ENCODE assay signal across 27 cellular contexts in genomic region chr1:205410581-205411298, GRCh38. TPM values are rescaled to one million over a fixed set of nuclear protein-coding genes. Genes with fewer than 3 reads are reported as not detected.
"Had no signal": no experiment of that assay in that cellular context is flagged by ENCODE, and none has a peak within 500 bp of the region (broad histone marks: within the 10 kb centered on the region; RNA-seq: fewer than 3 reads in every experiment).

No MANE protein-coding gene starts in this region.

- FAIRE-seq: astrocyte, TTC549 had no signal

- H3K27ac ChIP-seq: SK-N-MC had no signal

- ATAC-seq: activated naive CD4-positive, alpha-beta T cell treated with anti-CD3 and anti-CD28 coated beads, Interleukin-2, amount 50 U/mL, for 72 hours; activated naive CD8-positive, alpha-beta T cell treated with anti-CD3 and anti-CD28 coated beads, Interleukin-2, amount 50 U/mL, for 24 hours; activated T-cell treated with anti-CD3 and anti-CD28 coated beads, Interleukin-2, amount 50 U/mL, for 4 hours; Right ventricle myocardium inferior; T-cell had no signal

- DNase-seq: activated CD4-positive, alpha-beta memory T cell treated with anti-CD3 and anti-CD28 coated beads for 36 hours; activated CD4-positive, alpha-beta T cell treated with anti-CD3 and anti-CD28 coated beads, Interleukin-2, amount 10 ng/mL, durations not matched to agents 7 days and 5 days; activated CD4-positive, CD25-positive, alpha-beta regulatory T cell; activated CD8-positive, alpha-beta memory T cell treated with anti-CD3 and anti-CD28 coated beads for 24 hours; activated effector memory CD4-positive, alpha-beta T cell treated with anti-CD3 and anti-CD28 coated beads, Interleukin-2, amount 50 U/mL, for 16 hours; activated naive CD4-positive, alpha-beta T cell treated with Interleukin-2 at 50 U/mL for 16 hours; activated naive CD8-positive, alpha-beta T cell treated with anti-CD3 and anti-CD28 coated beads, Interleukin-2, amount 50 U/mL, for 24 hours; activated T-cell treated with anti-CD3 and anti-CD28 coated beads, Interleukin-2, amount 50 U/mL, for 4 hours; amygdala; Karpas-422; NCI-H1092; NCI-H1417 treated with DMSO at 0.1 percent for 48 hours; NCI-H1694; NCI-H2029; NCI-H2107; NCI-H446; NCI-H748 treated with DMSO at 0.1 percent for 48 hours; T-cell; T-helper 2 cell; T1000 had no signal

- H3K4me3 ChIP-seq: SK-N-MC had no signal

RNA-seq across cellular contexts. Expression of gene LEMD1, which starts 11.1 kb away (rescaled TPM):
- total RNA-seq: Right ventricle myocardium inferior, RPMI7951 had no signal

RNA-seq across cellular contexts. Expression of gene BLACAT1, which starts 45.1 kb away (rescaled TPM):
- total RNA-seq: Right ventricle myocardium inferior, RPMI7951 had no signal

RNA-seq across cellular contexts. Expression of gene KLHDC8A, which starts 54.0 kb away (rescaled TPM):
- total RNA-seq: activated CD4-positive, alpha-beta memory T cell treated with anti-CD3 and anti-CD28 coated beads for 36 hours; activated CD4-positive, alpha-beta T cell treated with anti-CD3 and anti-CD28 coated beads, Interleukin-2, amount 10 ng/mL, durations not matched to agents 7 days and 5 days; activated naive CD4-positive, alpha-beta T cell treated with anti-CD3 and anti-CD28 coated beads, Interleukin-2, amount 50 U/mL, for 72 hours; OCI-LY7; Right ventricle myocardium inferior; RPMI7951 had no signal
